Comparison of ENCODE assay signal across 18 cellular contexts in genomic region chr14:101508196-101508947, GRCh38. TPM values are rescaled to one million over a fixed set of nuclear protein-coding genes. Genes with fewer than 3 reads are reported as not detected.
DNase-seq lines count a peak whose midpoint lies in the region; ATAC-seq, FAIRE-seq and TF ChIP-seq lines count a peak whose summit lies in the region.
"Had no signal": no experiment of that assay in that cellular context is flagged by ENCODE, and none has a peak within 500 bp of the region (broad histone marks: within the 10 kb centered on the region; RNA-seq: fewer than 3 reads in every experiment).

No MANE protein-coding gene starts in this region.

- DNase-seq in Right ventricle myocardium inferior (ENCODE audit: missing footprints) (peak; percentile 45), left ventricle myocardium superior (no peak), H7 (peak; percentile 35), kidney (peak; percentile 37), suprapubic skin (ENCODE audit: low spot score in 2 of 2) (peak; percentile 40 to 48), activated gamma-delta T cell treated with Interleukin-2 at 50 U/mL for 16 hours (no peak), NCI-H345 treated with DMSO at 0.1 percent for 48 hours (lab: John Stamatoyannopoulos, UW; ENCODE audit: unreplicated experiment) (no peak)
- DNase-seq: CD4-positive, CD25-positive, alpha-beta regulatory T cell; DMS53; Karpas-422; MM.1S; NCI-H1105 treated with DMSO at 0.1 percent for 48 hours; NCI-H187; NCI-H2171 treated with DMSO at 0.1 percent for 48 hours; NCI-H510A treated with DMSO at 0.1 percent for 48 hours had no signal

- H3K4me3 ChIP-seq in H7 (ENCODE audit: insufficient read depth, low read depth, low read length) (no peak overlapping the region), kidney (ENCODE audit: low read length in 2 of 2) (no peak overlapping the region), suprapubic skin (no peak overlapping the region)
- H3K4me3 ChIP-seq: A549 had no signal

- no peaks in the 10 kb centered on the region for H3K36me3 ChIP-seq in H7 (replicated peaks; ENCODE audit: control insufficient read depth, insufficient read depth, low read length)
- no peaks in the 10 kb centered on the region for H3K36me3 ChIP-seq in kidney (ENCODE audit: control insufficient read depth in 1 of 2, insufficient read depth in 2 of 2, low read length in 2 of 2)
- no peaks in the 10 kb centered on the region for H3K36me3 ChIP-seq in suprapubic skin

- no peak for TF ChIP-seq EP300 in suprapubic skin (IDR thresholded peaks at IDR 0.05)

- H3K27me3 ChIP-seq in H7 (ENCODE audit: control insufficient read depth, insufficient read depth, low read length) (no peaks in the 10 kb centered on the region), suprapubic skin (peaks cover 6% of the 10 kb centered on the region)

- TF ChIP-seq POLR2A in suprapubic skin (IDR thresholded peaks at IDR 0.05), result no peak

- no peak for FAIRE-seq in kidney (lab: Jason Lieb, UNC)
- FAIRE-seq: A549 had no signal

- H3K9me3 ChIP-seq in kidney (ENCODE audit: control insufficient read depth in 1 of 2, low read length in 2 of 2) (peaks cover 0 to 5% of the 10 kb centered on the region in 2 donors), suprapubic skin (no peaks in the 10 kb centered on the region)

- no peak for TF ChIP-seq CTCF in kidney (IDR thresholded peaks at IDR 0.05; ENCODE audit: borderline replicate concordance, extremely low read depth, insufficient read depth)
- TF ChIP-seq CTCF in suprapubic skin (IDR thresholded peaks at IDR 0.05), result no peak

- no peak overlapping the region for H3K27ac ChIP-seq in kidney (ENCODE audit: low read depth in 2 of 2, low read length in 2 of 2)
- H3K27ac ChIP-seq in suprapubic skin, result no peak overlapping the region

- H3K9ac ChIP-seq in kidney (ENCODE audit: low read length in 2 of 2), result no peak overlapping the region

- H3K4me1 ChIP-seq in kidney (ENCODE audit: control insufficient read depth in 1 of 2, insufficient read depth in 1 of 2, low read depth in 1 of 2, low read length in 2 of 2), result no peaks in the 10 kb centered on the region
- peaks cover 14% of the 10 kb centered on the region for H3K4me1 ChIP-seq in suprapubic skin

- ATAC-seq in Right ventricle myocardium inferior (no peak), left ventricle myocardium superior (no peak), HG03175 (IDR thresholded peaks at IDR 0.05; ENCODE audit: unreplicated experiment) (no peak)
- ATAC-seq: A549 had no signal

- 75% methylated on average over 9 of the region's 12 CpGs for WGBS in suprapubic skin

- intact Hi-C loops in Right ventricle myocardium inferior (cut with DNase I) (no loop called here), left ventricle myocardium superior (cut with micrococcal nuclease) (no loop called here), kidney (cut with DNase I) (no loop called here)

RNA-seq across cellular contexts. Expression of gene DIO3, which starts 52.9 kb away (rescaled TPM):
- total RNA-seq in Right ventricle myocardium inferior, result 0.24 TPM
- total RNA-seq in left ventricle myocardium superior, result 0.15 TPM
- 0.85 and 1.0 TPM in 2 replicates for total RNA-seq in H7 (2014; rRNA removed; shearing (Covaris generic))
- 0.94 TPM for total RNA-seq in kidney
- polyA plus RNA-seq in kidney (ENCODE audit: insufficient read depth, low read depth, low replicate concordance), result 0.17 TPM
- under 1 TPM; 0.44 to 0.89 (median 0.82) TPM for total RNA-seq in suprapubic skin
- total RNA-seq: CD4-positive, CD25-positive, alpha-beta regulatory T cell; H4 had no signal
- polyA plus RNA-seq: CD4-positive, CD25-positive, alpha-beta regulatory T cell had no signal

Comparison
In these comparisons a context has a peak if more than half of its experiments do, and no peak if none do; other contexts are left out.
1. DNase-seq: peak in Right ventricle myocardium inferior (single experiment), H7 (single experiment), kidney (single experiment) and suprapubic skin (2 of 2); none in left ventricle myocardium superior (single experiment), activated gamma-delta T cell treated with Interleukin-2 at 50 U/mL for 16 hours (single experiment) and NCI-H345 treated with DMSO at 0.1 percent for 48 hours (single experiment).